ENCODE assay signal across 27 cellular contexts in the genomic region with DNA sequence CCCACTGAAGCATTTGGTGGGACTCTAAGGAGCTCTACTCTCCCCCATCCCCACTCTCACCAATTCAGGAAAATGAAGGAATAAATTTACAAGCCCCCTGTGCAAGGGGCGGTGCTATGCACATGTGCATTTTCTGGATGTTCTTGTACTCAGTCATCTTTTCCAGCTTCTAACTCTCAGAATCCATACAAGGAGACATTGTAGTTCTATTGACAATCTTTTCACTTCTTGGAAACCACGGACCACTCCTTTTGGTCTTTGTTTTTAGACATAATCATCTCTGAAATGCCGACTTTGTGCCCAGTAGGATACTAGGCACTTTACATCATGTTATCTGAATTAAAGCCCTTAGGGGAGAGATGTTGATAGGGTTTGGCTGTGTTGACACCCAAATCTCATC.
"Had no signal": no experiment of that assay in that cellular context is flagged by ENCODE, and none has a peak within 500 bp of the region (broad histone marks: within the 10 kb centered on the region; RNA-seq: fewer than 3 reads in every experiment).

No MANE protein-coding gene starts in this region.

- H3K4me2 ChIP-seq: neural progenitor cell had no signal

- H3K9ac ChIP-seq: neural progenitor cell had no signal

- H3K4me3 ChIP-seq: heart left ventricle, hepatocyte, lower lobe of right lung, neural progenitor cell, ovary, right atrium auricular region, right lobe of liver, skin epidermis, tibial nerve, upper lobe of left lung, vagina had no signal

- H3K9me3 ChIP-seq: heart left ventricle, lower lobe of right lung, neutrophil, ovary, right atrium auricular region, right lobe of liver, tibial nerve, upper lobe of left lung, vagina had no signal

- DNase-seq: heart left ventricle; islet precursor cell; kidney glomerular epithelial cell; left cardiac atrium; lower lobe of right lung; mammary epithelial cell; mesendoderm; naive B cell; natural killer cell; nephron progenitor cell; occipital lobe; ovary; right lobe of liver; stimulated activated CD4-positive, alpha-beta T cell treated with anti-CD3 and anti-CD28 coated beads, Interleukin-4, amount 100 ng/mL, for 24 hours; stimulated activated naive CD4-positive, alpha-beta T cell treated with Interleukin-2 at 50 U/mL for 16 hours; stimulated activated naive CD8-positive, alpha-beta T cell treated with anti-CD3 and anti-CD28 coated beads, Interleukin-15, amount 100 ng/mL, for 72 hours; substantia nigra; upper lobe of left lung had no signal

- H3K4me1 ChIP-seq: lower lobe of right lung, right atrium auricular region, right lobe of liver, upper lobe of left lung had no signal

- H3K36me3 ChIP-seq: heart left ventricle, lower lobe of right lung, neural progenitor cell, neutrophil, ovary, right atrium auricular region, right lobe of liver, tibial nerve, upper lobe of left lung, vagina had no signal

- H2AFZ ChIP-seq: hepatocyte, neural progenitor cell had no signal

- ATAC-seq: left cardiac atrium; left lobe of liver; lower lobe of right lung; natural killer cell; right lobe of liver; stimulated activated effector memory CD8-positive, alpha-beta T cell treated with anti-CD3 and anti-CD28 coated beads, Interleukin-12 subunit alpha, Interleukin-12 subunit beta, amount 100 ng/mL, for 72 hours; stimulated activated naive CD8-positive, alpha-beta T cell treated with anti-CD3 and anti-CD28 coated beads, Interleukin-15, amount 100 ng/mL, for 72 hours had no signal

- H3K79me2 ChIP-seq: hepatocyte had no signal

- H3K27ac ChIP-seq: heart left ventricle, hepatocyte, lower lobe of right lung, neural progenitor cell, neutrophil, ovary, right atrium auricular region, right lobe of liver, tibial nerve, upper lobe of left lung, vagina had no signal

- H3K27me3 ChIP-seq: heart left ventricle, hepatocyte, neural progenitor cell, ovary, right atrium auricular region, right lobe of liver, tibial nerve, upper lobe of left lung, vagina had no signal
